ENCODE assay signal across 1 cellular context in the genomic region with DNA sequence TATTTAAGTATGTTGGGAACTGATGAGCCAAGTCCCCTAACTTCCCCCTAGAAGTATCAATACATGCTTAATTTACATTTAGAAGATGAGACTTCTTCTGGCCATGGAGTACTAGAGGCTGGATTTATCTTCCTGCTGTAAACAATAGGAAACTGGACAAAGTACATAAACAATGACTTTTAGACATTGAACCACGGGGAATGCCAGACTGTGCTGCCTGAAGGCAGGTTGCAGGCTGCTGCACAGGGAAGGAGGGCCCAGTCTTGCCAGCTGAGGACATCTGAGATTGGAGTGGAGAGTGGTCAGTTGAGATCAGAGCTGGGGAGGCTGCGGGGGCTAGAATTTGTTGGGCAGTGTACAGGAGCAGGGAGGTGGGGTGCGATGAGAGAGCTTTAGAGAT.
TF ChIP-seq lines count a peak whose summit lies in the region.

No MANE protein-coding gene starts in this region.

TF ChIP-seq in H1, 55 proteins besides CTCF, POLR2A, EP300 and RAD21:
- TF ChIP-seq BACH1 (IDR thresholded peaks at IDR 0.05; ENCODE audit: low read length) (no peak), TAF1 (IDR thresholded peaks at IDR 0.05; ENCODE audit: low read depth, low read length) (no peak), CBX8 (IDR thresholded peaks at IDR 0.05; ENCODE audit: borderline replicate concordance, low read depth, low read length) (no peak), JUN (IDR thresholded peaks at IDR 0.05; ENCODE audit: low read depth, low read length) (no peak), POLR2AphosphoS5 (IDR thresholded peaks at IDR 0.05; ENCODE audit: low read depth, low read length) (no peak), ASH2L (IDR thresholded peaks at IDR 0.05; ENCODE audit: low read length) (no peak), NANOG (IDR thresholded peaks at IDR 0.05; ENCODE audit: insufficient read depth, low read depth, low read length, poor library complexity, severe bottlenecking) (no peak), KDM1A (IDR thresholded peaks at IDR 0.05; ENCODE audit: borderline replicate concordance, low read length) (no peak), NRF1 (IDR thresholded peaks at IDR 0.05; ENCODE audit: low read depth, low read length) (no peak), PHF8 (conservative IDR thresholded peaks at IDR 0.05; ENCODE audit: low read depth, low read length) (no peak), ATF3 (IDR thresholded peaks at IDR 0.05; ENCODE audit: insufficient read depth, low read depth, low read length) (no peak), SP4 (IDR thresholded peaks at IDR 0.05; ENCODE audit: low read length) (no peak), CHD1 (IDR thresholded peaks at IDR 0.05; ENCODE audit: low read depth, low read length) (no peak), RFX5 (IDR thresholded peaks at IDR 0.05; ENCODE audit: borderline replicate concordance, low read depth, low read length) (no peak), SRF (IDR thresholded peaks at IDR 0.05; ENCODE audit: low read depth, low read length) (no peak), SIRT6 (IDR thresholded peaks at IDR 0.05; ENCODE audit: low read length) (no peak), POU5F1 (IDR thresholded peaks at IDR 0.05; ENCODE audit: low read depth, low read length) (no peak), RXRA (IDR thresholded peaks at IDR 0.05; ENCODE audit: insufficient read depth, low read depth, low read length) (no peak)
- TF ChIP-seq, protein P1, sequence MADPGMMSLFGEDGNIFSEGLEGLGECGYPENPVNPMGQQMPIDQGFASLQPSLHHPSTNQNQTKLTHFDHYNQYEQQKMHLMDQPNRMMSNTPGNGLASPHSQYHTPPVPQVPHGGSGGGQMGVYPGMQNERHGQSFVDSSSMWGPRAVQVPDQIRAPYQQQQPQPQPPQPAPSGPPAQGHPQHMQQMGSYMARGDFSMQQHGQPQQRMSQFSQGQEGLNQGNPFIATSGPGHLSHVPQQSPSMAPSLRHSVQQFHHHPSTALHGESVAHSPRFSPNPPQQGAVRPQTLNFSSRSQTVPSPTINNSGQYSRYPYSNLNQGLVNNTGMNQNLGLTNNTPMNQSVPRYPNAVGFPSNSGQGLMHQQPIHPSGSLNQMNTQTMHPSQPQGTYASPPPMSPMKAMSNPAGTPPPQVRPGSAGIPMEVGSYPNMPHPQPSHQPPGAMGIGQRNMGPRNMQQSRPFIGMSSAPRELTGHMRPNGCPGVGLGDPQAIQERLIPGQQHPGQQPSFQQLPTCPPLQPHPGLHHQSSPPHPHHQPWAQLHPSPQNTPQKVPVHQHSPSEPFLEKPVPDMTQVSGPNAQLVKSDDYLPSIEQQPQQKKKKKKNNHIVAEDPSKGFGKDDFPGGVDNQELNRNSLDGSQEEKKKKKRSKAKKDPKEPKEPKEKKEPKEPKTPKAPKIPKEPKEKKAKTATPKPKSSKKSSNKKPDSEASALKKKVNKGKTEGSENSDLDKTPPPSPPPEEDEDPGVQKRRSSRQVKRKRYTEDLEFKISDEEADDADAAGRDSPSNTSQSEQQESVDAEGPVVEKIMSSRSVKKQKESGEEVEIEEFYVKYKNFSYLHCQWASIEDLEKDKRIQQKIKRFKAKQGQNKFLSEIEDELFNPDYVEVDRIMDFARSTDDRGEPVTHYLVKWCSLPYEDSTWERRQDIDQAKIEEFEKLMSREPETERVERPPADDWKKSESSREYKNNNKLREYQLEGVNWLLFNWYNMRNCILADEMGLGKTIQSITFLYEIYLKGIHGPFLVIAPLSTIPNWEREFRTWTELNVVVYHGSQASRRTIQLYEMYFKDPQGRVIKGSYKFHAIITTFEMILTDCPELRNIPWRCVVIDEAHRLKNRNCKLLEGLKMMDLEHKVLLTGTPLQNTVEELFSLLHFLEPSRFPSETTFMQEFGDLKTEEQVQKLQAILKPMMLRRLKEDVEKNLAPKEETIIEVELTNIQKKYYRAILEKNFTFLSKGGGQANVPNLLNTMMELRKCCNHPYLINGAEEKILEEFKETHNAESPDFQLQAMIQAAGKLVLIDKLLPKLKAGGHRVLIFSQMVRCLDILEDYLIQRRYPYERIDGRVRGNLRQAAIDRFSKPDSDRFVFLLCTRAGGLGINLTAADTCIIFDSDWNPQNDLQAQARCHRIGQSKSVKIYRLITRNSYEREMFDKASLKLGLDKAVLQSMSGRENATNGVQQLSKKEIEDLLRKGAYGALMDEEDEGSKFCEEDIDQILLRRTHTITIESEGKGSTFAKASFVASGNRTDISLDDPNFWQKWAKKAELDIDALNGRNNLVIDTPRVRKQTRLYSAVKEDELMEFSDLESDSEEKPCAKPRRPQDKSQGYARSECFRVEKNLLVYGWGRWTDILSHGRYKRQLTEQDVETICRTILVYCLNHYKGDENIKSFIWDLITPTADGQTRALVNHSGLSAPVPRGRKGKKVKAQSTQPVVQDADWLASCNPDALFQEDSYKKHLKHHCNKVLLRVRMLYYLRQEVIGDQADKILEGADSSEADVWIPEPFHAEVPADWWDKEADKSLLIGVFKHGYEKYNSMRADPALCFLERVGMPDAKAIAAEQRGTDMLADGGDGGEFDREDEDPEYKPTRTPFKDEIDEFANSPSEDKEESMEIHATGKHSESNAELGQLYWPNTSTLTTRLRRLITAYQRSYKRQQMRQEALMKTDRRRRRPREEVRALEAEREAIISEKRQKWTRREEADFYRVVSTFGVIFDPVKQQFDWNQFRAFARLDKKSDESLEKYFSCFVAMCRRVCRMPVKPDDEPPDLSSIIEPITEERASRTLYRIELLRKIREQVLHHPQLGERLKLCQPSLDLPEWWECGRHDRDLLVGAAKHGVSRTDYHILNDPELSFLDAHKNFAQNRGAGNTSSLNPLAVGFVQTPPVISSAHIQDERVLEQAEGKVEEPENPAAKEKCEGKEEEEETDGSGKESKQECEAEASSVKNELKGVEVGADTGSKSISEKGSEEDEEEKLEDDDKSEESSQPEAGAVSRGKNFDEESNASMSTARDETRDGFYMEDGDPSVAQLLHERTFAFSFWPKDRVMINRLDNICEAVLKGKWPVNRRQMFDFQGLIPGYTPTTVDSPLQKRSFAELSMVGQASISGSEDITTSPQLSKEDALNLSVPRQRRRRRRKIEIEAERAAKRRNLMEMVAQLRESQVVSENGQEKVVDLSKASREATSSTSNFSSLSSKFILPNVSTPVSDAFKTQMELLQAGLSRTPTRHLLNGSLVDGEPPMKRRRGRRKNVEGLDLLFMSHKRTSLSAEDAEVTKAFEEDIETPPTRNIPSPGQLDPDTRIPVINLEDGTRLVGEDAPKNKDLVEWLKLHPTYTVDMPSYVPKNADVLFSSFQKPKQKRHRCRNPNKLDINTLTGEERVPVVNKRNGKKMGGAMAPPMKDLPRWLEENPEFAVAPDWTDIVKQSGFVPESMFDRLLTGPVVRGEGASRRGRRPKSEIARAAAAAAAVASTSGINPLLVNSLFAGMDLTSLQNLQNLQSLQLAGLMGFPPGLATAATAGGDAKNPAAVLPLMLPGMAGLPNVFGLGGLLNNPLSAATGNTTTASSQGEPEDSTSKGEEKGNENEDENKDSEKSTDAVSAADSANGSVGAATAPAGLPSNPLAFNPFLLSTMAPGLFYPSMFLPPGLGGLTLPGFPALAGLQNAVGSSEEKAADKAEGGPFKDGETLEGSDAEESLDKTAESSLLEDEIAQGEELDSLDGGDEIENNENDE (IDR thresholded peaks at IDR 0.05; ENCODE audit: insufficient replicate concordance, low read length): no peak
